24 cellular contexts compared by ENCODE assay signal in the genomic region with DNA sequence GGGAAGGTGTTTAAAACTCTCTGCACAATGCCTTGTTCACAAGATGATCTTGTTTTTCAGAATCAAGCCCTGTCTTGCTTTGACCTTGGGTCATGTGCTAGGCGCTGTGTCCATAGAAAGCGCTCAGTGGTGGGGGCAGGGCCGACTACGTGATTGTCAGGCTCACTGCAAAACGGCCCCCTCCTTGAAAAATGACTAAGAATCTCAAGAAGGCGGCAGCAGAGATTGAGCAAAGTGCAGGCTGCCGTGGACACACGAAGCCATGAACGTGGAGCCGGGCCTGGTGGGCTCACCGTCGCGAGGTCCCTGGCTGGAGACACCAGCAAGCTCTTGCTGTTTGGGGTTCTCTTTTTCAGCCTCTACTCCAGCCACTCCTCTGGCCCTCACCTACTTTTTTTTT. TPM values are rescaled to one million over a fixed set of nuclear protein-coding genes. Genes with fewer than 3 reads are reported as not detected.
DNase-seq lines count a peak whose midpoint lies in the region; ATAC-seq and TF ChIP-seq lines count a peak whose summit lies in the region.
"Had no signal": no experiment of that assay in that cellular context is flagged by ENCODE, and none has a peak within 500 bp of the region (broad histone marks: within the 10 kb centered on the region; RNA-seq: fewer than 3 reads in every experiment).

No MANE protein-coding gene starts in this region.

- H3K4me3 Mint-ChIP-seq in GM23338 (no peak overlapping the region), endodermal cell (no peak overlapping the region)
- H3K4me3 Mint-ChIP-seq: CD4-positive, alpha-beta memory T cell had no signal

- peaks cover 24% of the 10 kb centered on the region for H3K4me1 Mint-ChIP-seq in GM23338
- peaks cover 7% of the 10 kb centered on the region for H3K4me1 Mint-ChIP-seq in endodermal cell

- no peaks in the 10 kb centered on the region for H3K79me2 ChIP-seq in GM23338 (replicated peaks; ENCODE audit: insufficient read depth)
- H3K79me2 ChIP-seq in hepatocyte = no peaks in the 10 kb centered on the region

- H3K4me1 ChIP-seq in GM23338 (ENCODE audit: insufficient read depth) = peaks cover 14% of the 10 kb centered on the region
- H3K4me1 ChIP-seq in endodermal cell (ENCODE audit: control insufficient read depth, insufficient read depth, low read length) = no peaks in the 10 kb centered on the region
- H3K4me1 ChIP-seq in lower lobe of right lung = peaks cover 10% of the 10 kb centered on the region
- H3K4me1 ChIP-seq in upper lobe of right lung = peaks cover 11% of the 10 kb centered on the region
- H3K4me1 ChIP-seq in hepatocyte (ENCODE audit: insufficient read depth) = no peaks in the 10 kb centered on the region

- ATAC-seq in GM23338 (no peak), lower lobe of right lung (peak; percentile 21 to 28), upper lobe of right lung (peak; percentile 40), GM21447 (IDR thresholded peaks at IDR 0.05; ENCODE audit: unreplicated experiment) (no peak)
- ATAC-seq: GM12878 had no signal

- H3K36me3 ChIP-seq in GM23338 (ENCODE audit: insufficient read depth) (no peaks in the 10 kb centered on the region), endodermal cell (ENCODE audit: control insufficient read depth, insufficient read depth, low read length) (no peaks in the 10 kb centered on the region), lower lobe of right lung (no peaks in the 10 kb centered on the region), upper lobe of right lung (no peaks in the 10 kb centered on the region), hepatocyte (replicated peaks; ENCODE audit: insufficient read depth, low read depth) (no peaks in the 10 kb centered on the region)
- H3K36me3 ChIP-seq: BLaER1, MG63 had no signal

- H3K4me2 ChIP-seq in GM23338 (no peak overlapping the region), hepatocyte (no peak overlapping the region)

- peak overlapping the region; percentile 74; the same call in 1 of the 2 replicates for H2AFZ ChIP-seq in GM23338
- no peak overlapping the region for H2AFZ ChIP-seq in hepatocyte

- 81 to 89% methylated on average over 10 to 13 of the region's 13 CpGs for WGBS in endodermal cell (ENCODE audit: insufficient coverage in 1 of 2, insufficient read length in 1 of 2), 2 experiments
- WGBS in hepatocyte (ENCODE audit: low lambda C conversion rate, missing lambda C conversion rate) = 87% methylated on average over 13 of the region's 13 CpGs

- intact Hi-C loops in lower lobe of right lung (cut with DNase I) = no loop called here
- intact Hi-C loops in upper lobe of right lung (cut with DNase I) = no loop called here

- H3K27ac Mint-ChIP-seq in GM23338 (no peak overlapping the region), endodermal cell (no peak overlapping the region)
- H3K27ac Mint-ChIP-seq: CD4-positive, alpha-beta memory T cell had no signal

- no peak overlapping the region for H3K9ac ChIP-seq in endodermal cell (ENCODE audit: extremely low read depth, low read length, poor library complexity, severe bottlenecking)
- H3K9ac ChIP-seq: BLaER1 had no signal

- no peaks in the 10 kb centered on the region for H3F3A ChIP-seq in GM23338 (replicated peaks; ENCODE audit: low read depth)

- H3K9me3 ChIP-seq in endodermal cell (ENCODE audit: control insufficient read depth, low read length) (no peaks in the 10 kb centered on the region), lower lobe of right lung (no peaks in the 10 kb centered on the region), upper lobe of right lung (no peaks in the 10 kb centered on the region), hepatocyte (ENCODE audit: low read depth) (no peaks in the 10 kb centered on the region)
- H3K9me3 ChIP-seq: MG63 had no signal

- H3K9me3 Mint-ChIP-seq in GM23338 (no peaks in the 10 kb centered on the region; the same call in 2 of the 3 replicates), endodermal cell (peaks cover 3% of the 10 kb centered on the region)

- DNase-seq in GM23338 (ENCODE audit: low spot score) (no peak), endodermal cell (no peak), lower lobe of right lung (no peak), upper lobe of right lung (peak; percentile 68), hepatocyte (ENCODE audit: low spot score) (no peak), OCI-M2 (lab: John Stamatoyannopoulos, UW; ENCODE audit: unreplicated experiment) (no peak)
- DNase-seq: CD4-positive, alpha-beta memory T cell; COR-L47; DMS53; IMR-90; KG1; MG63; NCI-H1105 treated with DMSO at 0.1 percent for 48 hours; NCI-H146; NCI-H1930; NCI-H2107; NCI-H446 treated with DMSO at 0.1 percent for 48 hours; NCI-H526; RPMI8226; SHP77 had no signal

- H3K27me3 Mint-ChIP-seq in GM23338 (ENCODE audit: insufficient read depth, low read depth, poor library complexity) (peaks cover 9% of the 10 kb centered on the region), endodermal cell (ENCODE audit: insufficient read depth) (peaks cover 2% of the 10 kb centered on the region)

- H3K27me3 ChIP-seq in GM23338 (ENCODE audit: insufficient read depth) (no peaks in the 10 kb centered on the region), endodermal cell (ENCODE audit: control insufficient read depth, insufficient read depth, low read length, poor library complexity, severe bottlenecking) (no peaks in the 10 kb centered on the region), lower lobe of right lung (ENCODE audit: low read depth) (no peaks in the 10 kb centered on the region), upper lobe of right lung (no peaks in the 10 kb centered on the region), hepatocyte (no peaks in the 10 kb centered on the region)
- H3K27me3 ChIP-seq: BLaER1, MG63 had no signal

- no peaks in the 10 kb centered on the region for H4K20me1 ChIP-seq in GM23338 (replicated peaks; ENCODE audit: insufficient read depth)
- no peaks in the 10 kb centered on the region for H4K20me1 ChIP-seq in hepatocyte (ENCODE audit: insufficient read depth, poor library complexity, severe bottlenecking)
- H4K20me1 ChIP-seq: BLaER1 had no signal

- H3K36me3 Mint-ChIP-seq in GM23338 (ENCODE audit: low read depth) = no peaks in the 10 kb centered on the region; the same call in 2 of the 3 replicates
- H3K36me3 Mint-ChIP-seq in endodermal cell (ENCODE audit: low read depth) = no peaks in the 10 kb centered on the region
- H3K36me3 Mint-ChIP-seq: CD4-positive, alpha-beta memory T cell had no signal

- H3K9me2 ChIP-seq in GM23338 (ENCODE audit: insufficient read depth) (peaks cover 4% of the 10 kb centered on the region; the same call in 1 of the 2 replicates), hepatocyte (replicated peaks; ENCODE audit: insufficient read depth) (no peaks in the 10 kb centered on the region)

- no peak overlapping the region for H3K4me3 ChIP-seq in GM23338
- no peak overlapping the region for H3K4me3 ChIP-seq in endodermal cell (ENCODE audit: low read length)
- H3K4me3 ChIP-seq in lower lobe of right lung = no peak overlapping the region
- no peak overlapping the region for H3K4me3 ChIP-seq in upper lobe of right lung
- H3K4me3 ChIP-seq in hepatocyte = no peak overlapping the region
- H3K4me3 ChIP-seq: BLaER1, GM12878, MG63 had no signal

- TF ChIP-seq CTCF in GM23338 (conservative IDR thresholded peaks at IDR 0.05; ENCODE audit: low read depth in 2 of 2) (no peak), endodermal cell (conservative IDR thresholded peaks at IDR 0.05) (no peak), lower lobe of right lung (IDR thresholded peaks at IDR 0.05) (no peak), upper lobe of right lung (IDR thresholded peaks at IDR 0.05) (no peak), hepatocyte (IDR thresholded peaks at IDR 0.05; ENCODE audit: poor library complexity) (no peak)

- H3K27ac ChIP-seq in GM23338 (ENCODE audit: low read depth) = no peak overlapping the region
- peak overlapping the region; percentile 16 for H3K27ac ChIP-seq in endodermal cell (ENCODE audit: low read depth, low read length)
- no peak overlapping the region for H3K27ac ChIP-seq in lower lobe of right lung
- no peak overlapping the region for H3K27ac ChIP-seq in upper lobe of right lung
- no peak overlapping the region for H3K27ac ChIP-seq in hepatocyte
- H3K27ac ChIP-seq: BLaER1 had no signal

TF ChIP-seq in GM23338, 12 proteins besides CTCF, POLR2A, EP300 and RAD21 (continues in another document):
- TF ChIP-seq NANOG (IDR thresholded peaks at IDR 0.05; ENCODE audit: borderline replicate concordance) = no peak
- no peak for TF ChIP-seq CREB1 (CRISPR knock-in tag; IDR thresholded peaks at IDR 0.05; ENCODE audit: low read depth)
- TF ChIP-seq, protein P1, sequence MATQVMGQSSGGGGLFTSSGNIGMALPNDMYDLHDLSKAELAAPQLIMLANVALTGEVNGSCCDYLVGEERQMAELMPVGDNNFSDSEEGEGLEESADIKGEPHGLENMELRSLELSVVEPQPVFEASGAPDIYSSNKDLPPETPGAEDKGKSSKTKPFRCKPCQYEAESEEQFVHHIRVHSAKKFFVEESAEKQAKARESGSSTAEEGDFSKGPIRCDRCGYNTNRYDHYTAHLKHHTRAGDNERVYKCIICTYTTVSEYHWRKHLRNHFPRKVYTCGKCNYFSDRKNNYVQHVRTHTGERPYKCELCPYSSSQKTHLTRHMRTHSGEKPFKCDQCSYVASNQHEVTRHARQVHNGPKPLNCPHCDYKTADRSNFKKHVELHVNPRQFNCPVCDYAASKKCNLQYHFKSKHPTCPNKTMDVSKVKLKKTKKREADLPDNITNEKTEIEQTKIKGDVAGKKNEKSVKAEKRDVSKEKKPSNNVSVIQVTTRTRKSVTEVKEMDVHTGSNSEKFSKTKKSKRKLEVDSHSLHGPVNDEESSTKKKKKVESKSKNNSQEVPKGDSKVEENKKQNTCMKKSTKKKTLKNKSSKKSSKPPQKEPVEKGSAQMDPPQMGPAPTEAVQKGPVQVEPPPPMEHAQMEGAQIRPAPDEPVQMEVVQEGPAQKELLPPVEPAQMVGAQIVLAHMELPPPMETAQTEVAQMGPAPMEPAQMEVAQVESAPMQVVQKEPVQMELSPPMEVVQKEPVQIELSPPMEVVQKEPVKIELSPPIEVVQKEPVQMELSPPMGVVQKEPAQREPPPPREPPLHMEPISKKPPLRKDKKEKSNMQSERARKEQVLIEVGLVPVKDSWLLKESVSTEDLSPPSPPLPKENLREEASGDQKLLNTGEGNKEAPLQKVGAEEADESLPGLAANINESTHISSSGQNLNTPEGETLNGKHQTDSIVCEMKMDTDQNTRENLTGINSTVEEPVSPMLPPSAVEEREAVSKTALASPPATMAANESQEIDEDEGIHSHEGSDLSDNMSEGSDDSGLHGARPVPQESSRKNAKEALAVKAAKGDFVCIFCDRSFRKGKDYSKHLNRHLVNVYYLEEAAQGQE (IDR thresholded peaks at IDR 0.05; ENCODE audit: unreplicated experiment) = no peak
- TF ChIP-seq EZH2phosphoT487 (IDR thresholded peaks at IDR 0.05; ENCODE audit: unreplicated experiment) = no peak

RNA-seq across cellular contexts. Expression of a gene that starts 10.2 kb away (rescaled TPM):
- total RNA-seq in GM23338 (2014; rRNA removed; shearing (Covaris generic)) = 2.1 and 2.3 TPM in 2 replicates
- polyA plus RNA-seq in GM23338 (2016; fragmentation: Nextera tagmentation; extraction: Ambion mirVana) = 2.1 and 2.9 TPM in 2 replicates
- total RNA-seq in endodermal cell = 1 to 10 TPM; 2.0 to 2.6 TPM
- polyA plus RNA-seq in endodermal cell (2013, experiment 1 of 2) = 0.71 TPM
- polyA plus RNA-seq in endodermal cell (2013, experiment 2 of 2) = 0.87 TPM
- 56.2 TPM for total RNA-seq in lower lobe of right lung
- total RNA-seq in upper lobe of right lung = 48.9 TPM
- total RNA-seq in hepatocyte = 6.0 and 12.2 TPM in 2 replicates
- 6.8 and 7.2 TPM in 2 replicates for polyA plus RNA-seq in hepatocyte
- total RNA-seq: CD4-positive, alpha-beta memory T cell; GM12878; IMR-90 had no signal
- polyA plus RNA-seq: AG04450; CD4-positive, alpha-beta memory T cell; IMR-90 had no signal

Comparison
In these comparisons a context has a peak if more than half of its experiments do, and no peak if none do; other contexts are left out.
1. ATAC-seq: peak in lower lobe of right lung (2 of 2) and upper lobe of right lung (single experiment); none in GM23338 (single experiment) and GM21447 (single experiment).